Comparison of ENCODE assay signal across 22 cellular contexts in genomic region chr16:10851512-10851911, GRCh38. TPM values are rescaled to one million over a fixed set of nuclear protein-coding genes. Genes with fewer than 3 reads are reported as not detected.
DNase-seq lines count a peak whose midpoint lies in the region; ATAC-seq and TF ChIP-seq lines count a peak whose summit lies in the region.
"Had no signal": no experiment of that assay in that cellular context is flagged by ENCODE, and none has a peak within 500 bp of the region (broad histone marks: within the 10 kb centered on the region; RNA-seq: fewer than 3 reads in every experiment).

No MANE protein-coding gene starts in this region.

- peak overlapping the region; percentile 59; the same call in 1 of the 2 replicates for H3K4me2 ChIP-seq in BLaER1
- H3K4me2 ChIP-seq: A549 had no signal

- H3K9me3 ChIP-seq in BLaER1 (peaks cover 12% of the 10 kb centered on the region; the same call in 1 of the 2 replicates), endodermal cell (ENCODE audit: control insufficient read depth, low read length) (no peaks in the 10 kb centered on the region)
- H3K9me3 ChIP-seq: A549, MG63 had no signal

- TF ChIP-seq CTCF in endodermal cell (conservative IDR thresholded peaks at IDR 0.05) = no peak

- H3K27ac Mint-ChIP-seq in endodermal cell = peak overlapping the region; percentile 41

- H3K4me3 ChIP-seq in BLaER1 (no peak overlapping the region), H7 (ENCODE audit: insufficient read depth, low read depth, low read length) (no peak overlapping the region), endodermal cell (ENCODE audit: low read length) (no peak overlapping the region)
- H3K4me3 ChIP-seq: A549, MG63, SK-N-MC had no signal

- DNase-seq in NCI-H146 treated with DMSO at 0.1 percent for 48 hours (lab: John Stamatoyannopoulos, UW; ENCODE audit: unreplicated experiment) (peak; percentile 3), NCI-H146 (lab: John Stamatoyannopoulos, UW) (no peak), H7 (peak; percentile 56), endodermal cell (no peak), NCI-H2227 treated with DMSO at 0.1 percent for 48 hours (lab: John Stamatoyannopoulos, UW) (no peak), NCI-H82 (lab: John Stamatoyannopoulos, UW) (no peak)
- DNase-seq: IMR-90, Karpas-422, MG63, NCI-H1048, NCI-H187, NCI-H524 treated with DMSO at 0.1 percent for 48 hours, OCI-M1, SHP77 had no signal

- no peaks in the 10 kb centered on the region for H3K4me1 Mint-ChIP-seq in endodermal cell

- H3K27me3 Mint-ChIP-seq in endodermal cell (ENCODE audit: insufficient read depth) = no peaks in the 10 kb centered on the region

- H3K27ac ChIP-seq in BLaER1 = no peak overlapping the region
- H3K27ac ChIP-seq in endodermal cell (ENCODE audit: low read depth, low read length) = no peak overlapping the region
- H3K27ac ChIP-seq: A549, SK-N-MC had no signal

- H3K36me3 ChIP-seq in BLaER1 (no peaks in the 10 kb centered on the region), H7 (replicated peaks; ENCODE audit: control insufficient read depth, insufficient read depth, low read length) (no peaks in the 10 kb centered on the region), endodermal cell (ENCODE audit: control insufficient read depth, insufficient read depth, low read length) (no peaks in the 10 kb centered on the region)
- H3K36me3 ChIP-seq: MG63 had no signal

- 100% methylated on average over 2 of the region's 3 CpGs for WGBS in endodermal cell (ENCODE audit: insufficient coverage in 1 of 2, insufficient read length in 1 of 2), 2 experiments

- H3K4me3 Mint-ChIP-seq in endodermal cell = no peak overlapping the region

- H3K4me1 ChIP-seq in BLaER1 (peaks cover 56% of the 10 kb centered on the region), endodermal cell (ENCODE audit: control insufficient read depth, insufficient read depth, low read length) (no peaks in the 10 kb centered on the region)
- H3K4me1 ChIP-seq: A549 had no signal

- no peak overlapping the region for H3K9ac ChIP-seq in BLaER1
- no peak overlapping the region for H3K9ac ChIP-seq in endodermal cell (ENCODE audit: extremely low read depth, low read length, poor library complexity, severe bottlenecking)

- no peak for ATAC-seq in HG03175 (IDR thresholded peaks at IDR 0.05; ENCODE audit: unreplicated experiment)
- ATAC-seq: A549 had no signal

- H3K27me3 ChIP-seq in BLaER1 (no peaks in the 10 kb centered on the region), H7 (ENCODE audit: control insufficient read depth, insufficient read depth, low read length) (no peaks in the 10 kb centered on the region), endodermal cell (ENCODE audit: control insufficient read depth, insufficient read depth, low read length, poor library complexity, severe bottlenecking) (no peaks in the 10 kb centered on the region)

- no peaks in the 10 kb centered on the region for H3K36me3 Mint-ChIP-seq in endodermal cell (ENCODE audit: low read depth)

- no peaks in the 10 kb centered on the region for H3K9me3 Mint-ChIP-seq in endodermal cell

- no peaks in the 10 kb centered on the region for H4K20me1 ChIP-seq in BLaER1

RNA-seq across cellular contexts. Expression of gene CIITA, which starts 25.5 kb away (rescaled TPM):
- total RNA-seq in H7 (2014; rRNA removed; shearing (Covaris generic)) = not detected in 2 replicates
- under 1 TPM in 1 of 2 donors, not detected in 1; 0.26 TPM for total RNA-seq in endodermal cell
- polyA plus RNA-seq in endodermal cell (2013, experiment 1 of 2) = not detected
- polyA plus RNA-seq in endodermal cell (2013, experiment 2 of 2) = not detected
- total RNA-seq: IMR-90 had no signal
- polyA plus RNA-seq: BJ had no signal

RNA-seq across cellular contexts. Expression of gene TVP23A, which starts 32.9 kb away (rescaled TPM):
- 0.26 and 0.55 TPM in 2 replicates for total RNA-seq in H7 (2014; rRNA removed; shearing (Covaris generic))
- total RNA-seq in endodermal cell = 10 to 100 TPM in 1 of 2 donors, 1 to 10 TPM in 1; 7.6 to 13.6 TPM
- polyA plus RNA-seq in endodermal cell (2013, experiment 1 of 2) = 1.6 TPM
- 2.5 TPM for polyA plus RNA-seq in endodermal cell (2013, experiment 2 of 2)
- total RNA-seq: HT1080; IMR-90; RPMI7951; T-helper 2 cell treated with Interferon-gamma antibody and Interleukin-4, amounts not matched to agents 100 ng/mL and 5 ng/mL, for 36 hours had no signal
- polyA plus RNA-seq: BJ, IMR-90 had no signal

Comparison
In these comparisons a context has a peak if more than half of its experiments do, and no peak if none do; other contexts are left out.
1. DNase-seq: peak in NCI-H146 treated with DMSO at 0.1 percent for 48 hours (single experiment) and H7 (single experiment); none in NCI-H146 (single experiment), endodermal cell (single experiment), NCI-H2227 treated with DMSO at 0.1 percent for 48 hours (single experiment) and NCI-H82 (single experiment).